ENCODE assay signal across 8 cellular contexts in the genomic region with DNA sequence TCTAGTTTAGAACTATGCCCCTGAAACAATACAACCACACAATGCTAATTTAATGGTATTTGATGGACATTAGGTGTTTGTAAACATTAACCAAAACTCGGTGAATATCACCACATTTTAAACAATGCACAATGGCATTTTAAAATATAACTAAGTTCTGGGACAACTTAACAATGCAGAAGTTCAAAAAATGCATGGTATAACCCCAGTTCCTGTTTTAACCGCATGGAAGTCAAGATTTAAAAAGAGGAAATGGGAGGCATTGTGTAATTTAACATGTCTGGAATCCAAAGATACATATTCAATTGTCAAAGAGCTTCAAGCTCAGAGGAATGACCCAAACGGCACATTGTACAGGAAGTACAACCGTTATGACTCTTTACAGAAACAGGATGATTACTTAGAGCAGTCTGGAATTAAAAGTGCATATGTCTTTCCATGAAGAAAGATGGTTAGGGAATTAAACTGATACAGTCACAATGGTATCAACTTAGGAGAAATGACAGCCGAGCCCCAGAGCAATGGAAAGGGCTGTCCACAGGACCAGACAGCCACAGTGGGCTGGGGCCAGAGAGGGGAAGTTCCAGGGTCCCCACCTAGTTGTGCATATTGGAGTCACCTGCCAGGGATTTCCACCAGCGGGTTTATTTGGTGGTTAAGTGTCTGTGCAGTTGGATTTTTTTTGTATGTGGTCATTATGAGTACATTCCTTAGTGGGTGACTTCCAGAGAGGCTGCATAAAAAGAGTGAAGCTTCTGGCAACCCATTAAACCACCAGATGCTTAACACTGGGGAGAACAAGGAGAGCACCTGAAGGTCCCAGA. TPM values are rescaled to one million over a fixed set of nuclear protein-coding genes. Genes with fewer than 3 reads are reported as not detected.
DNase-seq lines count a peak whose midpoint lies in the region; ATAC-seq, FAIRE-seq and TF ChIP-seq lines count a peak whose summit lies in the region.

No MANE protein-coding gene starts in this region.

- no peaks in the 10 kb centered on the region for H3K27me3 ChIP-seq in bronchial epithelial cell (ENCODE audit: control insufficient read depth, insufficient read depth, low read length)
- no peaks in the 10 kb centered on the region for H3K27me3 ChIP-seq in WERI-Rb-1 (ENCODE audit: insufficient read depth, low read depth, severe bottlenecking)

- H3K4me3 ChIP-seq in bronchial epithelial cell (ENCODE audit: low read depth, low read length) (no peak overlapping the region), WERI-Rb-1 (ENCODE audit: low read depth, low read length) (no peak overlapping the region)

- POLR2A ChIA-PET in naive thymus-derived CD8-positive, alpha-beta T cell (lab: Charles Lee) = interaction anchor here (0.7 to 2.8 kb wide), 6 partner anchors 11 to 200 kb away, joined by 3 to 8 read pairs (median 5); no protein-coding TSS in a partner anchor

- ATAC-seq in naive thymus-derived CD8-positive, alpha-beta T cell = peak; percentile 58 to 67
- no peak for ATAC-seq in HG02840 (IDR thresholded peaks at IDR 0.05; ENCODE audit: low FRiP score, unreplicated experiment)
- no peak for ATAC-seq in GM18870 (IDR thresholded peaks at IDR 0.05; ENCODE audit: unreplicated experiment)

- TF ChIP-seq CTCF in bronchial epithelial cell (IDR thresholded peaks at IDR 0.05; ENCODE audit: insufficient read depth, low read length, severe bottlenecking) (no peak), WERI-Rb-1 (IDR thresholded peaks at IDR 0.05; ENCODE audit: low read depth, low read length) (no peak)

- H3K36me3 ChIP-seq in bronchial epithelial cell (ENCODE audit: control insufficient read depth, insufficient read depth, low read length) = no peaks in the 10 kb centered on the region
- H3K36me3 ChIP-seq in WERI-Rb-1 = no peaks in the 10 kb centered on the region

- peaks cover 0 to 4% (median 0%) of the 10 kb centered on the region in 3 donors for H3K36me3 Mint-ChIP-seq in naive thymus-derived CD8-positive, alpha-beta T cell

- FAIRE-seq in bronchial epithelial cell (lab: Jason Lieb, UNC) = no peak

- peak overlapping the region in 7 of 10 donors; percentile 6 to 39 (median 27) for H3K4me3 Mint-ChIP-seq in naive thymus-derived CD8-positive, alpha-beta T cell

- DNase-seq in Daoy (ENCODE audit: low read depth) = peak; percentile 49
- peak; percentile 72 to 99 for DNase-seq in NOMO-1 (lab: John Stamatoyannopoulos, UW; ENCODE audit: unreplicated experiment in 2 of 2)
- peak; percentile 31 for DNase-seq in bronchial epithelial cell (ENCODE audit: low read depth)
- peak in 1 of 10 donors; percentile 15 for DNase-seq in naive thymus-derived CD8-positive, alpha-beta T cell
- no peak for DNase-seq in WERI-Rb-1
- DNase-seq in NCI-H510A (lab: John Stamatoyannopoulos, UW) = no peak

- no peaks in the 10 kb centered on the region for H3K27me3 Mint-ChIP-seq in naive thymus-derived CD8-positive, alpha-beta T cell

- no peaks in the 10 kb centered on the region for H3K9me3 ChIP-seq in WERI-Rb-1 (ENCODE audit: severe bottlenecking)

- peaks cover 14 to 51% (median 25%) of the 10 kb centered on the region in 4 donors for H3K4me1 Mint-ChIP-seq in naive thymus-derived CD8-positive, alpha-beta T cell

- no peak overlapping the region for H3K27ac ChIP-seq in WERI-Rb-1

- H3K27ac Mint-ChIP-seq in naive thymus-derived CD8-positive, alpha-beta T cell = peak overlapping the region; percentile 0 to 91 (median 72)

- no peaks in the 10 kb centered on the region for H3K9me3 Mint-ChIP-seq in naive thymus-derived CD8-positive, alpha-beta T cell

RNA-seq across cellular contexts. Expression of a gene that starts 7.5 kb away (rescaled TPM):
- total RNA-seq in Daoy (2014; rRNA removed; shearing (Covaris generic)) = 321 and 333 TPM in 2 replicates
- 107 and 124 TPM in 2 replicates for total RNA-seq in bronchial epithelial cell
- 10 to 100 TPM; 62.0 to 68.7 TPM for total RNA-seq in naive thymus-derived CD8-positive, alpha-beta T cell
- 10 to 100 TPM; 42.4 to 54.1 (median 44.3) TPM for polyA plus RNA-seq in naive thymus-derived CD8-positive, alpha-beta T cell

RNA-seq across cellular contexts. Expression of a gene that starts 39.7 kb away (rescaled TPM):
- total RNA-seq in Daoy (2014; rRNA removed; shearing (Covaris generic)) = 0.09 and 1.0 TPM in 2 replicates
- 0.26 and 1.1 TPM in 2 replicates for total RNA-seq in bronchial epithelial cell
- total RNA-seq in naive thymus-derived CD8-positive, alpha-beta T cell = 100 to 1,000 TPM; 177 to 180 TPM
- 100 to 1,000 TPM; 423 to 549 (median 524) TPM for polyA plus RNA-seq in naive thymus-derived CD8-positive, alpha-beta T cell

RNA-seq across cellular contexts. Expression of a gene that starts 58.9 kb away (rescaled TPM):
- 46.9 and 60.5 TPM in 2 replicates for total RNA-seq in Daoy (2014; rRNA removed; shearing (Covaris generic))
- total RNA-seq in bronchial epithelial cell = 32.0 and 34.0 TPM in 2 replicates
- 10 to 100 TPM; 23.5 to 27.9 TPM for total RNA-seq in naive thymus-derived CD8-positive, alpha-beta T cell
- 10 to 100 TPM; 11.7 to 13.5 (median 12.1) TPM for polyA plus RNA-seq in naive thymus-derived CD8-positive, alpha-beta T cell

Comparison
In these comparisons a context has a peak if more than half of its experiments do, and no peak if none do; other contexts are left out.
1. DNase-seq: peak in Daoy (single experiment), NOMO-1 (2 of 2) and bronchial epithelial cell (single experiment); none in WERI-Rb-1 (single experiment) and NCI-H510A (single experiment).
2. ATAC-seq: peak in naive thymus-derived CD8-positive, alpha-beta T cell (2 of 2); none in HG02840 (single experiment) and GM18870 (single experiment).
3. RNA of a gene that starts 39.7 kb away (total RNA-seq): 177 to 180 TPM in naive thymus-derived CD8-positive, alpha-beta T cell; 0.26 to 1.1 TPM in bronchial epithelial cell and 0.09 to 1.0 TPM in Daoy; every median in the first group is over 10 times any median in the second.